8 cellular contexts compared by ENCODE assay signal in genomic region chr10:44864637-44865288, GRCh38. TPM values are rescaled to one million over a fixed set of nuclear protein-coding genes. Genes with fewer than 3 reads are reported as not detected.
DNase-seq lines count a peak whose midpoint lies in the region; ATAC-seq and TF ChIP-seq lines count a peak whose summit lies in the region.

No MANE protein-coding gene starts in this region.

- peaks cover 15% of the 10 kb centered on the region for H3K27me3 ChIP-seq in CD4-positive, CD25-positive, alpha-beta regulatory T cell (ENCODE audit: control insufficient read depth, insufficient read depth, low read length)

- no peaks in the 10 kb centered on the region for H3K36me3 ChIP-seq in CD4-positive, CD25-positive, alpha-beta regulatory T cell (ENCODE audit: control insufficient read depth, insufficient read depth, low read length)

- peak; percentile 75 to 79 for ATAC-seq in CD4-positive, CD25-positive, alpha-beta regulatory T cell (ENCODE audit: low read depth in 2 of 2)
- peak; percentile 85 for ATAC-seq in GM19455 (IDR thresholded peaks at IDR 0.05; ENCODE audit: unreplicated experiment)

- H3K9me3 ChIP-seq in CD4-positive, CD25-positive, alpha-beta regulatory T cell (ENCODE audit: control insufficient read depth in 2 of 2, low read length in 2 of 2) = no peaks in the 10 kb centered on the region

- DNase-seq in CD4-positive, CD25-positive, alpha-beta regulatory T cell = peak; percentile 55 to 72 (median 64)
- DNase-seq in HK-2 (ENCODE audit: unreplicated experiment) = peak; percentile 94
- peak; percentile 65 to 70 for DNase-seq in NOMO-1 (lab: John Stamatoyannopoulos, UW; ENCODE audit: unreplicated experiment in 2 of 2)
- peak; percentile 98 for DNase-seq in activated CD8-positive, alpha-beta memory T cell treated with anti-CD3 and anti-CD28 coated beads, Interleukin-2, amount 50 U/mL, for 48 hours
- peak; percentile 99 for DNase-seq in endothelial cell (ENCODE audit: low spot score)
- DNase-seq in midbrain (lab: John Stamatoyannopoulos, UW) = peak; percentile 92
- DNase-seq in stimulated activated CD8-positive, alpha-beta memory T cell treated with anti-CD3 and anti-CD28 coated beads, Interleukin-15, amount 100 ng/mL, for 4 hours (ENCODE audit: low read depth in 2 of 2) = peak; percentile 54 to 59

- H3K4me3 ChIP-seq in CD4-positive, CD25-positive, alpha-beta regulatory T cell (ENCODE audit: low read depth, low read length) = peak overlapping the region; percentile 67

- no peak overlapping the region for H3K27ac ChIP-seq in CD4-positive, CD25-positive, alpha-beta regulatory T cell (ENCODE audit: insufficient read depth, low read length, poor library complexity, severe bottlenecking)

- no peaks in the 10 kb centered on the region for H3K36me3 Mint-ChIP-seq in CD4-positive, CD25-positive, alpha-beta regulatory T cell
- H3K36me3 Mint-ChIP-seq in endothelial cell (ENCODE audit: low read depth, unreplicated experiment) = no peaks in the 10 kb centered on the region

- peaks cover 0 to 4% (median 0%) of the 10 kb centered on the region in 7 donors for H3K9me3 Mint-ChIP-seq in CD4-positive, CD25-positive, alpha-beta regulatory T cell
- H3K9me3 Mint-ChIP-seq in endothelial cell (ENCODE audit: unreplicated experiment) = no peaks in the 10 kb centered on the region

- TF ChIP-seq CTCF in endothelial cell (IDR thresholded peaks at IDR 0.05; ENCODE audit: unreplicated experiment) = peak; percentile 94

- H3K4me1 Mint-ChIP-seq in CD4-positive, CD25-positive, alpha-beta regulatory T cell = peaks cover 0 to 19% (median 5%) of the 10 kb centered on the region in 4 donors
- H3K4me1 Mint-ChIP-seq in endothelial cell (ENCODE audit: unreplicated experiment) = peaks cover 8% of the 10 kb centered on the region

- H3K4me3 Mint-ChIP-seq in CD4-positive, CD25-positive, alpha-beta regulatory T cell = peak overlapping the region; percentile 72 to 92 (median 80)
- H3K4me3 Mint-ChIP-seq in endothelial cell (ENCODE audit: unreplicated experiment) = peak overlapping the region; percentile 91

- peaks cover 10% of the 10 kb centered on the region for H3K4me1 ChIP-seq in CD4-positive, CD25-positive, alpha-beta regulatory T cell (ENCODE audit: control insufficient read depth, insufficient read depth, low read length, poor library complexity, severe bottlenecking)

- H3K27ac Mint-ChIP-seq in CD4-positive, CD25-positive, alpha-beta regulatory T cell = no peak overlapping the region
- H3K27ac Mint-ChIP-seq in endothelial cell (ENCODE audit: unreplicated experiment) = peak overlapping the region; percentile 77

- H3K27me3 Mint-ChIP-seq in CD4-positive, CD25-positive, alpha-beta regulatory T cell = peaks cover 54% of the 10 kb centered on the region
- peaks cover 8% of the 10 kb centered on the region for H3K27me3 Mint-ChIP-seq in endothelial cell (ENCODE audit: unreplicated experiment)

RNA-seq across cellular contexts. Expression of gene TMEM72, which starts 46.4 kb away (rescaled TPM):
- not detected for total RNA-seq in CD4-positive, CD25-positive, alpha-beta regulatory T cell
- polyA plus RNA-seq in CD4-positive, CD25-positive, alpha-beta regulatory T cell = not detected
- not detected for total RNA-seq in endothelial cell (ENCODE audit: unreplicated experiment)
